18 cellular contexts compared by ENCODE assay signal in the genomic region with DNA sequence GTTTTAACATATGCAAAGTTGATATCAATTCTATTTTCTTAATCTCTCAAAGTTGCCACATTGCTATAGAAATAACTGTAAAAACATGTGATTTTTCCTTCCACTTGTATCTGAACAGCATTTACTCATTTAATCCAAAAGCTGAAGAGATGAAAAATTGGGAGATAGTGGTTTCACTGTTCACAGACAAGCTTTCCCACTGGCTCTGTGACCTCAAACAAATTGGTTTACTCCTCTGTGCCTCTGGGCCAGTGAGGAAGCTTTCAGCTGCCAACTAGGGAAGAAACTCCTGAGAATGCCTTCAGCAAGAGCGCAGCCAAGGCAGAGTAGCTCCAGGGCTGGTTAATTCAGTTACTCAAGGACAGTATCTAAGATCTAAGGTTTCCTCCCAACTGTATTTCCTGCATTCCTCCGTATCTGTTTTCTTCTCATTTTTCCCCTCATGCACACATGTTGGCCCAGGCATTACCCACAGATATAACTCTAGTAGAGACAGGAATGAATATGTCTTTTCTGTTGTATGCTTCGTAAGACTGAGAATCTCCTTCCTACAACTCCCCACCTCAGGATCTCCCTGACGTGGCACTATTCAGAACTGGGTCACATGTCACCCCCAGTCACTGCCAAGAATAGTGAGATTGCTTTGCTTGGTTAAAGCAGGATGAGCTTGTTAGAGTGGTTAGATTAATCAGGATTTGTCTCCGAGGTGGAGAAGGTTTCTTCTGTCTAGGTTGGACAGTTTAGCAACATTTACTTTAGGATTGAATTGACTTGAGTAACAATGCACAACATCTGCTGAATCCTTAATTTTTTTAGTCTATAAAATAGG.
DNase-seq lines count a peak whose midpoint lies in the region; ATAC-seq and TF ChIP-seq lines count a peak whose summit lies in the region.
"Had no signal": no experiment of that assay in that cellular context is flagged by ENCODE, and none has a peak within 500 bp of the region (broad histone marks: within the 10 kb centered on the region; RNA-seq: fewer than 3 reads in every experiment).

No MANE protein-coding gene starts in this region.

- H3K27ac Mint-ChIP-seq in endothelial cell (ENCODE audit: unreplicated experiment) = peak overlapping the region; percentile 11
- H3K27ac Mint-ChIP-seq in activated CD4-positive, alpha-beta T cell treated with anti-CD3 and anti-CD28 coated beads, Interleukin-2, amount 10 ng/mL, durations not matched to agents 7 days and 5 days = no peak overlapping the region
- H3K27ac Mint-ChIP-seq: activated B cell treated with CpG ODN at 0.5 μM for 24 hours; effector memory CD8-positive, alpha-beta T cell had no signal

- CTCF ChIA-PET in BJ (lab: Yijun Ruan, JAX) = interaction anchor here (0.6 kb wide), 1 partner anchor 197 kb away, joined by 4 read pairs; no protein-coding TSS in a partner anchor
- CTCF ChIA-PET in SK-N-SH (lab: Yijun Ruan, JAX) = no interaction called here
- CTCF ChIA-PET in activated CD4-positive, alpha-beta T cell treated with anti-CD3 and anti-CD28 coated beads, Interleukin-2, amount 10 ng/mL, durations not matched to agents 7 days and 5 days (lab: Charles Lee) = no interaction called here

- H4K20me1 ChIP-seq in SK-N-SH (ENCODE audit: insufficient read depth) (no peaks in the 10 kb centered on the region), Karpas-422 (ENCODE audit: insufficient read depth, low read depth, low read length) (no peaks in the 10 kb centered on the region)

- no peak for TF ChIP-seq EP300 in SK-N-SH (IDR thresholded peaks at IDR 0.05; ENCODE audit: borderline replicate concordance in 1 of 2, low read depth in 1 of 2, low read length in 1 of 2)

- H3F3A ChIP-seq in SK-N-SH (replicated peaks; ENCODE audit: insufficient read depth) = no peaks in the 10 kb centered on the region

- no peaks in the 10 kb centered on the region for H3K79me2 ChIP-seq in SK-N-SH (ENCODE audit: insufficient read depth)
- no peaks in the 10 kb centered on the region for H3K79me2 ChIP-seq in Karpas-422 (ENCODE audit: low read length)

- H2AFZ ChIP-seq in SK-N-SH (ENCODE audit: low read depth) (no peak overlapping the region), Karpas-422 (ENCODE audit: low read length) (no peak overlapping the region)

- H3K9me2 ChIP-seq in SK-N-SH (no peaks in the 10 kb centered on the region), Karpas-422 (replicated peaks; ENCODE audit: insufficient read depth, low read length) (no peaks in the 10 kb centered on the region)

- intact Hi-C loops in gastrocnemius medialis (cut with DNase I; ENCODE audit: low total_unique reads) = no loop called here

- WGBS in SK-N-SH (ENCODE audit: low lambda C conversion rate) = 19% methylated on average over 5 of the region's 5 CpGs
- 95 to 100% methylated on average over 1 to 2 of the region's 5 CpGs for WGBS in mesodermal cell (ENCODE audit: insufficient coverage in 2 of 2), 2 experiments

- DNase-seq in BJ (ENCODE audit: low read depth) (peak; percentile 4), SK-N-SH (no peak), endothelial cell (ENCODE audit: low spot score) (no peak), GM10266 (ENCODE audit: extremely low spot score) (no peak), gastrocnemius medialis (no peak), Karpas-422 (no peak)
- DNase-seq in activated CD4-positive, alpha-beta T cell treated with anti-CD3 and anti-CD28 coated beads, Interleukin-2, amount 10 ng/mL, durations not matched to agents 7 days and 5 days = no peak
- DNase-seq: activated B cell treated with CpG ODN at 0.5 μM for 24 hours; brain microvascular endothelial cell; effector memory CD8-positive, alpha-beta T cell; H7; MM.1S; NCI-H2029; NCI-H524; occipital lobe had no signal

- H3K27me3 ChIP-seq in BJ (ENCODE audit: control insufficient read depth, insufficient read depth, low read length) (no peaks in the 10 kb centered on the region), SK-N-SH (ENCODE audit: insufficient read depth) (no peaks in the 10 kb centered on the region), gastrocnemius medialis (no peaks in the 10 kb centered on the region), Karpas-422 (ENCODE audit: low read length) (no peaks in the 10 kb centered on the region)
- H3K27me3 ChIP-seq: brain microvascular endothelial cell had no signal

- TF ChIP-seq CTCF in BJ (IDR thresholded peaks at IDR 0.05; ENCODE audit: insufficient read depth, low read depth, low read length) (no peak), SK-N-SH (IDR thresholded peaks at IDR 0.05) (no peak), endothelial cell (IDR thresholded peaks at IDR 0.05; ENCODE audit: unreplicated experiment) (no peak), GM10266 (IDR thresholded peaks at IDR 0.05; ENCODE audit: control insufficient read depth, insufficient read depth, low read depth, missing control alignments) (no peak), gastrocnemius medialis (IDR thresholded peaks at IDR 0.05 in 4 of 5, conservative IDR thresholded peaks at IDR 0.05 in 1 of 5) (no peak)

- no peaks in the 10 kb centered on the region for H3K27me3 Mint-ChIP-seq in endothelial cell (ENCODE audit: unreplicated experiment)
- H3K27me3 Mint-ChIP-seq in activated CD4-positive, alpha-beta T cell treated with anti-CD3 and anti-CD28 coated beads, Interleukin-2, amount 10 ng/mL, durations not matched to agents 7 days and 5 days = no peaks in the 10 kb centered on the region
- H3K27me3 Mint-ChIP-seq: activated B cell treated with CpG ODN at 0.5 μM for 24 hours; effector memory CD8-positive, alpha-beta T cell had no signal

- H3K4me2 ChIP-seq in SK-N-SH = 0 out of 2 replicates have a peak overlapping the region, but pooled peaks have one; percentile 2
- H3K4me2 ChIP-seq in Karpas-422 (ENCODE audit: low read depth, low read length, poor library complexity, severe bottlenecking) = no peak overlapping the region

- no peaks in the 10 kb centered on the region for H3K36me3 Mint-ChIP-seq in endothelial cell (ENCODE audit: low read depth, unreplicated experiment)
- no peaks in the 10 kb centered on the region for H3K36me3 Mint-ChIP-seq in activated CD4-positive, alpha-beta T cell treated with anti-CD3 and anti-CD28 coated beads, Interleukin-2, amount 10 ng/mL, durations not matched to agents 7 days and 5 days (ENCODE audit: low read depth)

- in situ Hi-C loops in gastrocnemius medialis (cut with MboI; ENCODE audit: low sequenced_read_pairs in 4 of 4) = no loop called here

- TF ChIP-seq POLR2A in gastrocnemius medialis (IDR thresholded peaks at IDR 0.05) = no peak

- H3K4me3 ChIP-seq in BJ (ENCODE audit: low read depth, low read length) (no peak overlapping the region), SK-N-SH (ENCODE audit: low read depth in 2 of 2, low read length in 1 of 2) (peak overlapping the region in 1 of 2 experiments; percentile 30; a peak in 1 of 4 replicates), mesodermal cell (ENCODE audit: extremely low read depth, insufficient read depth, low read length, poor library complexity, severe bottlenecking) (no peak overlapping the region), gastrocnemius medialis (no peak overlapping the region), Karpas-422 (ENCODE audit: low read length) (no peak overlapping the region)
- H3K4me3 ChIP-seq: GM12878, skin epidermis had no signal

- no peaks in the 10 kb centered on the region for H3K9me3 Mint-ChIP-seq in endothelial cell (ENCODE audit: unreplicated experiment)
- H3K9me3 Mint-ChIP-seq in activated CD4-positive, alpha-beta T cell treated with anti-CD3 and anti-CD28 coated beads, Interleukin-2, amount 10 ng/mL, durations not matched to agents 7 days and 5 days = peaks cover 3% of the 10 kb centered on the region

- TF ChIP-seq RAD21 in SK-N-SH (IDR thresholded peaks at IDR 0.05; ENCODE audit: low read length) = no peak

- H3K9ac ChIP-seq in SK-N-SH (no peak overlapping the region), Karpas-422 (ENCODE audit: low read length) (no peak overlapping the region)

- H3K9me3 ChIP-seq in SK-N-SH (no peaks in the 10 kb centered on the region), mesodermal cell (ENCODE audit: control insufficient read depth, low read length) (no peaks in the 10 kb centered on the region), gastrocnemius medialis (no peaks in the 10 kb centered on the region), Karpas-422 (ENCODE audit: low read length) (no peaks in the 10 kb centered on the region)

- H3K27ac ChIP-seq in SK-N-SH (ENCODE audit: low read depth in 2 of 2, low read length in 1 of 2) = peak overlapping the region in 1 of 2 experiments; percentile 53; a peak in 1 of 4 replicates
- H3K27ac ChIP-seq in mesodermal cell (ENCODE audit: low read depth, low read length, severe bottlenecking) = peak overlapping the region; percentile 48
- no peak overlapping the region for H3K27ac ChIP-seq in gastrocnemius medialis
- no peak overlapping the region for H3K27ac ChIP-seq in Karpas-422 (ENCODE audit: low read length)
- H3K27ac ChIP-seq: brain microvascular endothelial cell, skin epidermis had no signal

- H3K4me3 Mint-ChIP-seq in endothelial cell (ENCODE audit: unreplicated experiment) = no peak overlapping the region
- H3K4me3 Mint-ChIP-seq in activated CD4-positive, alpha-beta T cell treated with anti-CD3 and anti-CD28 coated beads, Interleukin-2, amount 10 ng/mL, durations not matched to agents 7 days and 5 days = no peak overlapping the region
- H3K4me3 Mint-ChIP-seq: activated B cell treated with CpG ODN at 0.5 μM for 24 hours; effector memory CD8-positive, alpha-beta T cell had no signal

- ATAC-seq in gastrocnemius medialis = no peak
- ATAC-seq: effector memory CD8-positive, alpha-beta T cell; GM12878 had no signal

- H3K36me3 ChIP-seq in BJ (ENCODE audit: control insufficient read depth, insufficient read depth, low read length) (no peaks in the 10 kb centered on the region), SK-N-SH (replicated peaks in 1 of 2; ENCODE audit: control insufficient read depth in 1 of 2, insufficient read depth in 2 of 2, low read length in 1 of 2) (no peaks in the 10 kb centered on the region), mesodermal cell (ENCODE audit: control insufficient read depth, insufficient read depth, low read length) (no peaks in the 10 kb centered on the region), gastrocnemius medialis (no peaks in the 10 kb centered on the region), Karpas-422 (ENCODE audit: insufficient read depth, low read length) (no peaks in the 10 kb centered on the region)
- H3K36me3 ChIP-seq: brain microvascular endothelial cell had no signal

- H3K4me1 ChIP-seq in SK-N-SH (ENCODE audit: control insufficient read depth in 1 of 2, insufficient read depth in 2 of 2, low read depth in 1 of 2, low read length in 1 of 2) (no peaks in the 10 kb centered on the region; a peak in 1 of 4 replicates), mesodermal cell (ENCODE audit: control insufficient read depth, insufficient read depth, low read length, poor library complexity, severe bottlenecking) (no peaks in the 10 kb centered on the region), gastrocnemius medialis (no peaks in the 10 kb centered on the region), Karpas-422 (ENCODE audit: low read length) (no peaks in the 10 kb centered on the region)

- no peaks in the 10 kb centered on the region for H3K4me1 Mint-ChIP-seq in endothelial cell (ENCODE audit: unreplicated experiment)
- H3K4me1 Mint-ChIP-seq in activated CD4-positive, alpha-beta T cell treated with anti-CD3 and anti-CD28 coated beads, Interleukin-2, amount 10 ng/mL, durations not matched to agents 7 days and 5 days = no peaks in the 10 kb centered on the region
- H3K4me1 Mint-ChIP-seq: activated B cell treated with CpG ODN at 0.5 μM for 24 hours had no signal

- POLR2A ChIA-PET in BJ (lab: Charles Lee) = no interaction called here
- POLR2A ChIA-PET in SK-N-SH (lab: Yijun Ruan, JAX) = no interaction called here
- POLR2A ChIA-PET in activated CD4-positive, alpha-beta T cell treated with anti-CD3 and anti-CD28 coated beads, Interleukin-2, amount 10 ng/mL, durations not matched to agents 7 days and 5 days (lab: Charles Lee) = no interaction called here
